In genomic region chr16:67652578-67653130, GRCh38 we compare ENCODE assay signal across 8 cellular contexts. TPM values are rescaled to one million over a fixed set of nuclear protein-coding genes. Genes with fewer than 3 reads are reported as not detected.
DNase-seq lines count a peak whose midpoint lies in the region; ATAC-seq, FAIRE-seq and TF ChIP-seq lines count a peak whose summit lies in the region.

No MANE protein-coding gene starts in this region.

- CTCF ChIA-PET in HepG2 (lab: Yijun Ruan, JAX; ENCODE audit: low intra/inter-chr PET ratio, low total read pairs), result interaction anchor here (1.6 kb wide), 1 partner anchor 15 kb away, joined by 8 read pairs; no protein-coding TSS in a partner anchor
- CTCF ChIA-PET in activated CD4-positive, alpha-beta memory T cell treated with anti-CD3 and anti-CD28 coated beads, Interleukin-2, amount 10 ng/mL, durations not matched to agents 7 days and 5 days (lab: Charles Lee), result interaction anchor here (2.5 kb wide), 1 partner anchor 132 kb away, joined by 11 read pairs; no protein-coding TSS in a partner anchor
- CTCF ChIA-PET in activated CD8-positive, alpha-beta memory T cell treated with anti-CD3 and anti-CD28 coated beads, Interleukin-2, amount 10 ng/mL, durations not matched to agents 7 days and 5 days (lab: Charles Lee), result interaction anchor here (0.9 to 2.4 kb wide), 4 partner anchors 10 to 132 kb away, joined by 3 to 10 read pairs (median 4); no protein-coding TSS in a partner anchor

- no peak overlapping the region for H3K27ac Mint-ChIP-seq in activated CD4-positive, alpha-beta memory T cell treated with anti-CD3 and anti-CD28 coated beads, Interleukin-2, amount 10 ng/mL, durations not matched to agents 7 days and 5 days
- H3K27ac Mint-ChIP-seq in activated CD8-positive, alpha-beta memory T cell treated with anti-CD3 and anti-CD28 coated beads, Interleukin-2, amount 10 ng/mL, durations not matched to agents 7 days and 5 days, result no peak overlapping the region

- POLR2A ChIA-PET in HepG2 (lab: Yijun Ruan, JAX), result no interaction called here
- POLR2A ChIA-PET in activated CD4-positive, alpha-beta memory T cell treated with anti-CD3 and anti-CD28 coated beads, Interleukin-2, amount 10 ng/mL, durations not matched to agents 7 days and 5 days (lab: Charles Lee), result interaction anchor here (0.7 kb wide), 1 partner anchor 90 kb away, joined by 3 read pairs; no protein-coding TSS in a partner anchor

- TF ChIP-seq RAD21 in HepG2 (CRISPR knock-in tag; IDR thresholded peaks at IDR 0.05), result no peak

- H3K79me2 ChIP-seq in HepG2 (ENCODE audit: insufficient read depth, low read length), result no peaks in the 10 kb centered on the region

- DNase-seq in AG09309 (ENCODE audit: low read depth) (no peak), HuH-7 (ENCODE audit: low spot score) (peak; percentile 95), cerebellum (ENCODE audit: low spot score) (peak; percentile 82), HepG2 (ENCODE audit: low spot score) (no peak)
- DNase-seq in activated CD4-positive, alpha-beta memory T cell treated with anti-CD3 and anti-CD28 coated beads, Interleukin-2, amount 10 ng/mL, durations not matched to agents 7 days and 5 days, result no peak
- no peak for DNase-seq in activated CD8-positive, alpha-beta memory T cell treated with anti-CD3 and anti-CD28 coated beads, Interleukin-2, amount 10 ng/mL, durations not matched to agents 7 days and 5 days

- peaks cover 2 to 4% of the 10 kb centered on the region in 2 experiments; a peak in 2 of 5 replicates for H3K36me3 ChIP-seq in HepG2 (replicated peaks in 1 of 2; ENCODE audit: control insufficient read depth in 1 of 2, insufficient read depth in 2 of 2, low read length in 2 of 2)

- H4K20me1 ChIP-seq in HepG2 (ENCODE audit: insufficient read depth, low read length), result peaks cover 11% of the 10 kb centered on the region

- H3K27me3 ChIP-seq in HepG2 (ENCODE audit: control insufficient read depth in 1 of 2, insufficient read depth in 2 of 2, low read length in 2 of 2), result peaks cover 9 to 61% of the 10 kb centered on the region in 2 experiments

- TF ChIP-seq CTCF in AG09309 (IDR thresholded peaks at IDR 0.05; ENCODE audit: control insufficient read depth, insufficient read depth, low read depth, low read length, missing control alignments) (no peak), HepG2 (CRISPR knock-in tag; IDR thresholded peaks at IDR 0.05) (no peak)

- in situ Hi-C loops in HepG2 (cut with HindIII; ENCODE audit: extremely low pct_ligation_motif_present, low pct_unique_long_range_greater_than_20kb), result no loop called here

- no CpG with 5 or more reads among the region's 59 CpGs for WGBS in HepG2 (ENCODE audit: low lambda C conversion rate)

- peaks cover 25% of the 10 kb centered on the region; the same call in 1 of the 2 replicates for H3K4me1 ChIP-seq in HepG2 (ENCODE audit: insufficient read depth, low read length)

- no peak for TF ChIP-seq POLR2A in HepG2 (IDR thresholded peaks at IDR 0.05; ENCODE audit: insufficient read depth in 1 of 2, low read depth in 2 of 2, low read length in 2 of 2)

- no peak overlapping the region for H3K4me3 Mint-ChIP-seq in activated CD4-positive, alpha-beta memory T cell treated with anti-CD3 and anti-CD28 coated beads, Interleukin-2, amount 10 ng/mL, durations not matched to agents 7 days and 5 days
- no peak overlapping the region for H3K4me3 Mint-ChIP-seq in activated CD8-positive, alpha-beta memory T cell treated with anti-CD3 and anti-CD28 coated beads, Interleukin-2, amount 10 ng/mL, durations not matched to agents 7 days and 5 days

- BruUV-seq in HepG2 (replicated peaks; lab: Mats Ljungman, UMichigan), result no TSS peak

- H3K36me3 Mint-ChIP-seq in activated CD4-positive, alpha-beta memory T cell treated with anti-CD3 and anti-CD28 coated beads, Interleukin-2, amount 10 ng/mL, durations not matched to agents 7 days and 5 days (ENCODE audit: low read depth), result peaks cover 59% of the 10 kb centered on the region
- peaks cover 34% of the 10 kb centered on the region for H3K36me3 Mint-ChIP-seq in activated CD8-positive, alpha-beta memory T cell treated with anti-CD3 and anti-CD28 coated beads, Interleukin-2, amount 10 ng/mL, durations not matched to agents 7 days and 5 days

- H2AFZ ChIP-seq in HepG2 (ENCODE audit: low read length), result no peak overlapping the region

- TF ChIP-seq EP300 in HepG2 (IDR thresholded peaks at IDR 0.05; ENCODE audit: low read depth in 2 of 2, low read length in 2 of 2) (no peak), HepG2 (CRISPR knock-in tag; IDR thresholded peaks at IDR 0.05; ENCODE audit: borderline replicate concordance) (no peak)

- no peak overlapping the region for H3K9ac ChIP-seq in HepG2 (ENCODE audit: insufficient read depth, low read depth, low read length)

- H3K27me3 Mint-ChIP-seq in activated CD4-positive, alpha-beta memory T cell treated with anti-CD3 and anti-CD28 coated beads, Interleukin-2, amount 10 ng/mL, durations not matched to agents 7 days and 5 days, result no peaks in the 10 kb centered on the region
- H3K27me3 Mint-ChIP-seq in activated CD8-positive, alpha-beta memory T cell treated with anti-CD3 and anti-CD28 coated beads, Interleukin-2, amount 10 ng/mL, durations not matched to agents 7 days and 5 days, result no peaks in the 10 kb centered on the region

- H3K4me3 ChIP-seq in AG09309 (ENCODE audit: control insufficient read depth, low read depth, low read length), result peak overlapping the region; percentile 24
- peak overlapping the region; percentile 59 to 78 (median 76); a peak in 5 of 6 replicates for H3K4me3 ChIP-seq in HepG2 (replicated peaks in 1 of 3; ENCODE audit: insufficient read depth in 1 of 3, low read depth in 2 of 3, low read length in 3 of 3)

- peaks cover 10% of the 10 kb centered on the region for H3K4me1 Mint-ChIP-seq in activated CD4-positive, alpha-beta memory T cell treated with anti-CD3 and anti-CD28 coated beads, Interleukin-2, amount 10 ng/mL, durations not matched to agents 7 days and 5 days
- H3K4me1 Mint-ChIP-seq in activated CD8-positive, alpha-beta memory T cell treated with anti-CD3 and anti-CD28 coated beads, Interleukin-2, amount 10 ng/mL, durations not matched to agents 7 days and 5 days, result peaks cover 3% of the 10 kb centered on the region

- intact Hi-C loops in HepG2 (cut with micrococcal nuclease; ENCODE audit: unreplicated experiment), result no loop called here

- peak; percentile 7 for ATAC-seq in HepG2
- ATAC-seq in GM18520 (IDR thresholded peaks at IDR 0.05; ENCODE audit: unreplicated experiment), result no peak
- no peak for ATAC-seq in GM18502 (IDR thresholded peaks at IDR 0.05; ENCODE audit: poor library complexity, unreplicated experiment)
- ATAC-seq in activated CD8-positive, alpha-beta memory T cell treated with anti-CD3 and anti-CD28 coated beads, Interleukin-2, amount 10 ng/mL, durations not matched to agents 7 days and 5 days, result no peak

- peak overlapping the region; percentile 92 for H3K4me2 ChIP-seq in HepG2 (ENCODE audit: low read depth, low read length)

- no peak overlapping the region for H3K27ac ChIP-seq in HepG2 (ENCODE audit: extremely low read length, insufficient read depth, low read length)

- no peak for FAIRE-seq in HepG2 (lab: Jason Lieb, UNC)

- no peaks in the 10 kb centered on the region for H3K9me3 ChIP-seq in HepG2 (ENCODE audit: low read length)

- no peaks in the 10 kb centered on the region for H3K9me3 Mint-ChIP-seq in activated CD4-positive, alpha-beta memory T cell treated with anti-CD3 and anti-CD28 coated beads, Interleukin-2, amount 10 ng/mL, durations not matched to agents 7 days and 5 days
- no peaks in the 10 kb centered on the region for H3K9me3 Mint-ChIP-seq in activated CD8-positive, alpha-beta memory T cell treated with anti-CD3 and anti-CD28 coated beads, Interleukin-2, amount 10 ng/mL, durations not matched to agents 7 days and 5 days (ENCODE audit: low read depth)

RNA-seq across cellular contexts. Expression of gene ACD, which starts 7.4 kb away (rescaled TPM):
- 17.7 TPM for total RNA-seq in cerebellum
- 26.1 and 32.6 TPM in 2 replicates for total RNA-seq in HepG2 (2016; rRNA removed; fragmentation: Illumina TruSeq; extraction: Trizol)
- 11.9 and 12.4 TPM in 2 replicates for total RNA-seq in HepG2 (2016; cell fraction: cytosol; rRNA removed; fragmentation: Illumina TruSeq; extraction: Trizol; ENCODE audit: low read depth)
- total RNA-seq in HepG2 (2016; cell fraction: insoluble cytoplasmic fraction; rRNA removed; fragmentation: Illumina TruSeq; extraction: Trizol), result 22.4 and 31.8 TPM in 2 replicates
- 20.9 and 24.1 TPM in 2 replicates for total RNA-seq in HepG2 (2016; cell fraction: membrane; rRNA removed; fragmentation: Illumina TruSeq; extraction: Trizol)
- 18.3 and 24.0 TPM in 2 replicates for total RNA-seq in HepG2 (2016; cell fraction: nucleus; rRNA removed; fragmentation: Illumina TruSeq; extraction: Trizol)
- 37.1 and 38.3 TPM in 2 replicates for polyA plus RNA-seq in HepG2 (2011; rRNA removed)
- 15.3 and 28.8 TPM in 2 replicates for polyA plus RNA-seq in HepG2 (2011; cell fraction: cytosol; rRNA removed)
- 82.8 and 84.5 TPM in 2 replicates for polyA plus RNA-seq in HepG2 (2011; cell fraction: nucleus; rRNA removed)
- 28.9 and 29.0 TPM in 2 replicates for polyA plus RNA-seq in HepG2 (2012)
- 18.7 and 21.0 TPM in 2 replicates for polyA plus RNA-seq in HepG2 (2016; cell fraction: cytosol; fragmentation: Illumina TruSeq; extraction: Trizol; ENCODE audit: low read depth)
- polyA plus RNA-seq in HepG2 (2016; cell fraction: insoluble cytoplasmic fraction; fragmentation: Illumina TruSeq; extraction: Trizol; ENCODE audit: low read depth), result 30.7 and 42.2 TPM in 2 replicates
- polyA plus RNA-seq in HepG2 (2016; cell fraction: membrane; fragmentation: Illumina TruSeq; extraction: Trizol; ENCODE audit: low read depth), result 29.3 and 29.6 TPM in 2 replicates
- polyA plus RNA-seq in HepG2 (2016; cell fraction: nucleus; fragmentation: Illumina TruSeq; extraction: Trizol; ENCODE audit: insufficient read depth, low read depth), result 42.9 and 46.5 TPM in 2 replicates
- polyA minus RNA-seq in HepG2 (2011; rRNA and poly(A)+ RNA removed; ENCODE audit: low replicate concordance), result 39.4 and 41.0 TPM in 2 replicates
- polyA minus RNA-seq in HepG2 (2011; cell fraction: cytosol; rRNA and poly(A)+ RNA removed), result 18.9 and 21.7 TPM in 2 replicates
- 18.6 and 22.8 TPM in 2 replicates for polyA minus RNA-seq in HepG2 (2011; cell fraction: nucleus; rRNA and poly(A)+ RNA removed)
- total RNA-seq in activated CD4-positive, alpha-beta memory T cell treated with anti-CD3 and anti-CD28 coated beads, Interleukin-2, amount 10 ng/mL, durations not matched to agents 7 days and 5 days, result 10 to 100 TPM; 43.5 to 44.1 TPM
- total RNA-seq in activated CD8-positive, alpha-beta memory T cell treated with anti-CD3 and anti-CD28 coated beads, Interleukin-2, amount 10 ng/mL, durations not matched to agents 7 days and 5 days, result 10 to 100 TPM; 49.7 to 58.1 TPM

RNA-seq across cellular contexts. Expression of gene CARMIL2, which starts 7.7 kb away (rescaled TPM):
- total RNA-seq in cerebellum, result 1.3 TPM
- 0.91 and 1.3 TPM in 2 replicates for total RNA-seq in HepG2 (2016; rRNA removed; fragmentation: Illumina TruSeq; extraction: Trizol)
- total RNA-seq in HepG2 (2016; cell fraction: cytosol; rRNA removed; fragmentation: Illumina TruSeq; extraction: Trizol; ENCODE audit: low read depth), result 0.35 TPM in 1 of 2 replicates, not detected in the other
- total RNA-seq in HepG2 (2016; cell fraction: insoluble cytoplasmic fraction; rRNA removed; fragmentation: Illumina TruSeq; extraction: Trizol), result 0.70 and 1.1 TPM in 2 replicates
- total RNA-seq in HepG2 (2016; cell fraction: membrane; rRNA removed; fragmentation: Illumina TruSeq; extraction: Trizol), result 0.53 and 0.79 TPM in 2 replicates
- total RNA-seq in HepG2 (2016; cell fraction: nucleus; rRNA removed; fragmentation: Illumina TruSeq; extraction: Trizol), result 1.4 and 1.8 TPM in 2 replicates
- 2.7 and 3.9 TPM in 2 replicates for polyA plus RNA-seq in HepG2 (2011; rRNA removed)
- 1.2 and 1.7 TPM in 2 replicates for polyA plus RNA-seq in HepG2 (2011; cell fraction: cytosol; rRNA removed)
- 44.9 and 54.0 TPM in 2 replicates for polyA plus RNA-seq in HepG2 (2011; cell fraction: nucleus; rRNA removed)
- 3.5 and 5.1 TPM in 2 replicates for polyA plus RNA-seq in HepG2 (2012)
- polyA plus RNA-seq in HepG2 (2016; cell fraction: cytosol; fragmentation: Illumina TruSeq; extraction: Trizol; ENCODE audit: low read depth), result 0.63 and 0.69 TPM in 2 replicates
- polyA plus RNA-seq in HepG2 (2016; cell fraction: insoluble cytoplasmic fraction; fragmentation: Illumina TruSeq; extraction: Trizol; ENCODE audit: low read depth), result 0.79 and 1.0 TPM in 2 replicates
- polyA plus RNA-seq in HepG2 (2016; cell fraction: membrane; fragmentation: Illumina TruSeq; extraction: Trizol; ENCODE audit: low read depth), result 0.58 and 0.64 TPM in 2 replicates
- 6.0 and 8.0 TPM in 2 replicates for polyA plus RNA-seq in HepG2 (2016; cell fraction: nucleus; fragmentation: Illumina TruSeq; extraction: Trizol; ENCODE audit: insufficient read depth, low read depth)
- polyA minus RNA-seq in HepG2 (2011; rRNA and poly(A)+ RNA removed; ENCODE audit: low replicate concordance), result 0.23 and 5.9 TPM in 2 replicates
- 1.2 and 3.3 TPM in 2 replicates for polyA minus RNA-seq in HepG2 (2011; cell fraction: cytosol; rRNA and poly(A)+ RNA removed)
- 8.9 and 9.2 TPM in 2 replicates for polyA minus RNA-seq in HepG2 (2011; cell fraction: nucleus; rRNA and poly(A)+ RNA removed)
- 100 to 1,000 TPM; 132 to 142 TPM for total RNA-seq in activated CD4-positive, alpha-beta memory T cell treated with anti-CD3 and anti-CD28 coated beads, Interleukin-2, amount 10 ng/mL, durations not matched to agents 7 days and 5 days
- total RNA-seq in activated CD8-positive, alpha-beta memory T cell treated with anti-CD3 and anti-CD28 coated beads, Interleukin-2, amount 10 ng/mL, durations not matched to agents 7 days and 5 days, result 100 to 1,000 TPM; 154 to 174 TPM

RNA-seq across cellular contexts. Expression of gene PARD6A, which starts 8.1 kb away (rescaled TPM):
- total RNA-seq in cerebellum, result 8.6 TPM
- total RNA-seq in HepG2 (2016; rRNA removed; fragmentation: Illumina TruSeq; extraction: Trizol), result 3.0 and 4.3 TPM in 2 replicates
- 22.8 and 24.1 TPM in 2 replicates for total RNA-seq in HepG2 (2016; cell fraction: cytosol; rRNA removed; fragmentation: Illumina TruSeq; extraction: Trizol; ENCODE audit: low read depth)
- 2.5 and 4.0 TPM in 2 replicates for total RNA-seq in HepG2 (2016; cell fraction: insoluble cytoplasmic fraction; rRNA removed; fragmentation: Illumina TruSeq; extraction: Trizol)
- total RNA-seq in HepG2 (2016; cell fraction: membrane; rRNA removed; fragmentation: Illumina TruSeq; extraction: Trizol), result 18.3 and 19.1 TPM in 2 replicates
- total RNA-seq in HepG2 (2016; cell fraction: nucleus; rRNA removed; fragmentation: Illumina TruSeq; extraction: Trizol), result 1.6 and 2.2 TPM in 2 replicates
- 3.5 and 3.6 TPM in 2 replicates for polyA plus RNA-seq in HepG2 (2011; rRNA removed)
- 4.3 and 6.9 TPM in 2 replicates for polyA plus RNA-seq in HepG2 (2011; cell fraction: cytosol; rRNA removed)
- 2.8 and 3.0 TPM in 2 replicates for polyA plus RNA-seq in HepG2 (2011; cell fraction: nucleus; rRNA removed)
- polyA plus RNA-seq in HepG2 (2012), result 1.3 and 2.2 TPM in 2 replicates
- 26.8 and 27.5 TPM in 2 replicates for polyA plus RNA-seq in HepG2 (2016; cell fraction: cytosol; fragmentation: Illumina TruSeq; extraction: Trizol; ENCODE audit: low read depth)
- polyA plus RNA-seq in HepG2 (2016; cell fraction: insoluble cytoplasmic fraction; fragmentation: Illumina TruSeq; extraction: Trizol; ENCODE audit: low read depth), result 2.2 and 3.0 TPM in 2 replicates
- polyA plus RNA-seq in HepG2 (2016; cell fraction: membrane; fragmentation: Illumina TruSeq; extraction: Trizol; ENCODE audit: low read depth), result 17.4 and 17.7 TPM in 2 replicates
- polyA plus RNA-seq in HepG2 (2016; cell fraction: nucleus; fragmentation: Illumina TruSeq; extraction: Trizol; ENCODE audit: insufficient read depth, low read depth), result 1.5 and 2.9 TPM in 2 replicates
- polyA minus RNA-seq in HepG2 (2011; rRNA and poly(A)+ RNA removed; ENCODE audit: low replicate concordance), result 2.8 and 3.8 TPM in 2 replicates
- polyA minus RNA-seq in HepG2 (2011; cell fraction: cytosol; rRNA and poly(A)+ RNA removed), result 0.79 and 2.1 TPM in 2 replicates
- 0.50 and 0.77 TPM in 2 replicates for polyA minus RNA-seq in HepG2 (2011; cell fraction: nucleus; rRNA and poly(A)+ RNA removed)
- total RNA-seq in activated CD4-positive, alpha-beta memory T cell treated with anti-CD3 and anti-CD28 coated beads, Interleukin-2, amount 10 ng/mL, durations not matched to agents 7 days and 5 days, result 10 to 100 TPM; 12.2 to 14.0 TPM
- total RNA-seq in activated CD8-positive, alpha-beta memory T cell treated with anti-CD3 and anti-CD28 coated beads, Interleukin-2, amount 10 ng/mL, durations not matched to agents 7 days and 5 days, result 10 to 100 TPM; 15.2 to 15.5 TPM

RNA-seq across cellular contexts. Expression of gene ENKD1, which starts 13.9 kb away (rescaled TPM):
- total RNA-seq in cerebellum, result 10.1 TPM
- total RNA-seq in HepG2 (2016; rRNA removed; fragmentation: Illumina TruSeq; extraction: Trizol), result 20.8 and 21.4 TPM in 2 replicates
- 10.8 and 12.4 TPM in 2 replicates for total RNA-seq in HepG2 (2016; cell fraction: cytosol; rRNA removed; fragmentation: Illumina TruSeq; extraction: Trizol; ENCODE audit: low read depth)
- 17.9 and 24.2 TPM in 2 replicates for total RNA-seq in HepG2 (2016; cell fraction: insoluble cytoplasmic fraction; rRNA removed; fragmentation: Illumina TruSeq; extraction: Trizol)
- 17.6 and 19.5 TPM in 2 replicates for total RNA-seq in HepG2 (2016; cell fraction: membrane; rRNA removed; fragmentation: Illumina TruSeq; extraction: Trizol)
- 13.8 and 15.4 TPM in 2 replicates for total RNA-seq in HepG2 (2016; cell fraction: nucleus; rRNA removed; fragmentation: Illumina TruSeq; extraction: Trizol)
- polyA plus RNA-seq in HepG2 (2011; rRNA removed), result 10.8 and 12.2 TPM in 2 replicates
- 6.0 and 11.2 TPM in 2 replicates for polyA plus RNA-seq in HepG2 (2011; cell fraction: cytosol; rRNA removed)
- polyA plus RNA-seq in HepG2 (2011; cell fraction: nucleus; rRNA removed), result 29.2 and 37.2 TPM in 2 replicates
- polyA plus RNA-seq in HepG2 (2012), result 9.4 and 12.3 TPM in 2 replicates
- 11.8 and 13.2 TPM in 2 replicates for polyA plus RNA-seq in HepG2 (2016; cell fraction: cytosol; fragmentation: Illumina TruSeq; extraction: Trizol; ENCODE audit: low read depth)
- 18.0 and 18.5 TPM in 2 replicates for polyA plus RNA-seq in HepG2 (2016; cell fraction: insoluble cytoplasmic fraction; fragmentation: Illumina TruSeq; extraction: Trizol; ENCODE audit: low read depth)
- 9.5 and 15.3 TPM in 2 replicates for polyA plus RNA-seq in HepG2 (2016; cell fraction: membrane; fragmentation: Illumina TruSeq; extraction: Trizol; ENCODE audit: low read depth)
- polyA plus RNA-seq in HepG2 (2016; cell fraction: nucleus; fragmentation: Illumina TruSeq; extraction: Trizol; ENCODE audit: insufficient read depth, low read depth), result 33.6 and 35.0 TPM in 2 replicates
- 6.6 and 7.1 TPM in 2 replicates for polyA minus RNA-seq in HepG2 (2011; rRNA and poly(A)+ RNA removed; ENCODE audit: low replicate concordance)
- 4.5 and 7.8 TPM in 2 replicates for polyA minus RNA-seq in HepG2 (2011; cell fraction: cytosol; rRNA and poly(A)+ RNA removed)
- polyA minus RNA-seq in HepG2 (2011; cell fraction: nucleus; rRNA and poly(A)+ RNA removed), result 3.6 and 3.9 TPM in 2 replicates
- total RNA-seq in activated CD4-positive, alpha-beta memory T cell treated with anti-CD3 and anti-CD28 coated beads, Interleukin-2, amount 10 ng/mL, durations not matched to agents 7 days and 5 days, result 1 to 10 TPM; 7.4 to 8.1 TPM
- total RNA-seq in activated CD8-positive, alpha-beta memory T cell treated with anti-CD3 and anti-CD28 coated beads, Interleukin-2, amount 10 ng/mL, durations not matched to agents 7 days and 5 days, result 1 to 10 TPM; 6.2 to 8.0 TPM

RNA-seq across cellular contexts. Expression of gene C16orf86, which starts 14.0 kb away (rescaled TPM):
- total RNA-seq in cerebellum, result 1.4 TPM
- total RNA-seq in HepG2 (2016; rRNA removed; fragmentation: Illumina TruSeq; extraction: Trizol), result 1.7 and 3.1 TPM in 2 replicates
- 1.9 and 2.8 TPM in 2 replicates for total RNA-seq in HepG2 (2016; cell fraction: cytosol; rRNA removed; fragmentation: Illumina TruSeq; extraction: Trizol; ENCODE audit: low read depth)
- 2.1 and 4.2 TPM in 2 replicates for total RNA-seq in HepG2 (2016; cell fraction: insoluble cytoplasmic fraction; rRNA removed; fragmentation: Illumina TruSeq; extraction: Trizol)
- total RNA-seq in HepG2 (2016; cell fraction: membrane; rRNA removed; fragmentation: Illumina TruSeq; extraction: Trizol), result 2.2 and 3.5 TPM in 2 replicates
- total RNA-seq in HepG2 (2016; cell fraction: nucleus; rRNA removed; fragmentation: Illumina TruSeq; extraction: Trizol), result 1.9 and 4.3 TPM in 2 replicates
- 1.5 and 2.0 TPM in 2 replicates for polyA plus RNA-seq in HepG2 (2011; rRNA removed)
- polyA plus RNA-seq in HepG2 (2011; cell fraction: cytosol; rRNA removed), result 1.8 and 2.8 TPM in 2 replicates
- polyA plus RNA-seq in HepG2 (2011; cell fraction: nucleus; rRNA removed), result 7.9 and 8.0 TPM in 2 replicates
- polyA plus RNA-seq in HepG2 (2012), result 1.3 and 1.7 TPM in 2 replicates
- 1.6 and 2.1 TPM in 2 replicates for polyA plus RNA-seq in HepG2 (2016; cell fraction: cytosol; fragmentation: Illumina TruSeq; extraction: Trizol; ENCODE audit: low read depth)
- polyA plus RNA-seq in HepG2 (2016; cell fraction: insoluble cytoplasmic fraction; fragmentation: Illumina TruSeq; extraction: Trizol; ENCODE audit: low read depth), result 2.2 and 3.1 TPM in 2 replicates
- polyA plus RNA-seq in HepG2 (2016; cell fraction: membrane; fragmentation: Illumina TruSeq; extraction: Trizol; ENCODE audit: low read depth), result 2.3 and 2.5 TPM in 2 replicates
- polyA plus RNA-seq in HepG2 (2016; cell fraction: nucleus; fragmentation: Illumina TruSeq; extraction: Trizol; ENCODE audit: insufficient read depth, low read depth), result 5.2 and 6.4 TPM in 2 replicates
- polyA minus RNA-seq in HepG2 (2011; rRNA and poly(A)+ RNA removed; ENCODE audit: low replicate concordance), result 0.12 and 1.3 TPM in 2 replicates
- 0.53 and 0.79 TPM in 2 replicates for polyA minus RNA-seq in HepG2 (2011; cell fraction: cytosol; rRNA and poly(A)+ RNA removed)
- polyA minus RNA-seq in HepG2 (2011; cell fraction: nucleus; rRNA and poly(A)+ RNA removed), result 0.62 and 0.64 TPM in 2 replicates
- 1 to 10 TPM; 2.9 to 4.3 TPM for total RNA-seq in activated CD4-positive, alpha-beta memory T cell treated with anti-CD3 and anti-CD28 coated beads, Interleukin-2, amount 10 ng/mL, durations not matched to agents 7 days and 5 days
- total RNA-seq in activated CD8-positive, alpha-beta memory T cell treated with anti-CD3 and anti-CD28 coated beads, Interleukin-2, amount 10 ng/mL, durations not matched to agents 7 days and 5 days, result 1 to 10 TPM; 4.1 to 5.1 TPM

Comparison
In these comparisons a context has a peak if more than half of its experiments do, and no peak if none do; other contexts are left out.
1. DNase-seq: peak in HuH-7 (single experiment) and cerebellum (single experiment); none in AG09309 (single experiment), HepG2 (single experiment), activated CD4-positive, alpha-beta memory T cell treated with anti-CD3 and anti-CD28 coated beads, Interleukin-2, amount 10 ng/mL, durations not matched to agents 7 days and 5 days (single experiment) and activated CD8-positive, alpha-beta memory T cell treated with anti-CD3 and anti-CD28 coated beads, Interleukin-2, amount 10 ng/mL, durations not matched to agents 7 days and 5 days (single experiment).
2. RNA of gene CARMIL2, which starts 7.7 kb away (total RNA-seq): 154 to 174 TPM in activated CD8-positive, alpha-beta memory T cell treated with anti-CD3 and anti-CD28 coated beads, Interleukin-2, amount 10 ng/mL, durations not matched to agents 7 days and 5 days and 132 to 142 TPM in activated CD4-positive, alpha-beta memory T cell treated with anti-CD3 and anti-CD28 coated beads, Interleukin-2, amount 10 ng/mL, durations not matched to agents 7 days and 5 days; 1.3 TPM in cerebellum (single experiment) and 0.35 to 1.8 TPM in HepG2; every median in the first group is over 10 times any median in the second.